Comparison of ENCODE assay signal across 9 cellular contexts in the genomic region with DNA sequence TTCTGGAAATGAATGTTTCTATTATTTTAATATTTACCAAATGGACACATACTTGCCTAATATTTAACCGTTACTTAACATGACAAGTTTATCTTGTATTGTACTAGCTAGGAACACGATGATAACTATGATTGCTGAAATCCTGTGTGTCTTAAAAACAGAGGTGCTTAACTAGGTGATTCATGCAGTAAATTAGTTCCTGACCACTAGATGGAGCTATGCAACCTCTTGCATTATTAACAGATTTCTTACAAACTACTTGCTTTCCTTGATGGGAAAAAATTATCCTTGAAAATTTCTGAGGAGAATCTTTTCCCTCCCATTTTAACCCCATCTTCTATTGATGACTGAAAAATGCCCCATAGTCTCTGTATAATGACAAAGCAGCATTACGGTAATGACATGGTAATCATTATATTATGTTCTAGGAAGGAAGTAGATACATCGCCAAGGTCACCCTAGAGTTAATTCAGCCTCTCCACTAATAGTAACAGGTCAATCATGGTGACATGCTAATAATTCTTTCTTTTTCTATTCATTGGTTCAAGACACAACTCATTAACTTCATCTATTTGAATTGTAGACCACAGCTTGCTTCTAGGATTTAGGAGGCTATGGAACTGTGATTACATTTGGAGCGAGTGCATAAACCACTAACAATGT.
DNase-seq lines count a peak whose midpoint lies in the region; ATAC-seq and TF ChIP-seq lines count a peak whose summit lies in the region.
"Had no signal": no experiment of that assay in that cellular context is flagged by ENCODE, and none has a peak within 500 bp of the region (broad histone marks: within the 10 kb centered on the region; RNA-seq: fewer than 3 reads in every experiment).

No MANE protein-coding gene starts in this region.

- H3K36me3 Mint-ChIP-seq in progenitor cell of endocrine pancreas (ENCODE audit: insufficient read depth): no peaks in the 10 kb centered on the region
- H3K36me3 Mint-ChIP-seq in CD8-positive, alpha-beta memory T cell: no peaks in the 10 kb centered on the region

- H3K9me3 Mint-ChIP-seq in progenitor cell of endocrine pancreas (ENCODE audit: low read depth): no peaks in the 10 kb centered on the region
- peaks cover 0 to 10% (median 0%) of the 10 kb centered on the region in 5 donors for H3K9me3 Mint-ChIP-seq in CD8-positive, alpha-beta memory T cell

- BruUV-seq in PC-3 (replicated peaks; lab: Mats Ljungman, UMichigan): no TSS peak

- H3K79me2 ChIP-seq in PC-3 (ENCODE audit: low read length): no peaks in the 10 kb centered on the region

- H3K4me1 ChIP-seq in PC-3 (ENCODE audit: insufficient read depth, low read length): no peaks in the 10 kb centered on the region
- H3K4me1 ChIP-seq in CD8-positive, alpha-beta memory T cell (ENCODE audit: insufficient read depth, low read length): no peaks in the 10 kb centered on the region
- H3K4me1 ChIP-seq: HAP-1 had no signal

- H3K9ac ChIP-seq in PC-3 (ENCODE audit: low read length): no peak overlapping the region

- H3K27me3 Mint-ChIP-seq in progenitor cell of endocrine pancreas: no peaks in the 10 kb centered on the region
- H3K27me3 Mint-ChIP-seq in CD8-positive, alpha-beta memory T cell: no peaks in the 10 kb centered on the region

- no peaks in the 10 kb centered on the region for H3F3A ChIP-seq in PC-3 (ENCODE audit: low read length, unreplicated experiment)

- no peaks in the 10 kb centered on the region for H3K27me3 ChIP-seq in PC-3 (ENCODE audit: low read length)
- no peaks in the 10 kb centered on the region for H3K27me3 ChIP-seq in CD8-positive, alpha-beta memory T cell (ENCODE audit: insufficient read depth, low read length, poor library complexity, severe bottlenecking)

- peak overlapping the region; percentile 73 for H3K27ac Mint-ChIP-seq in progenitor cell of endocrine pancreas
- no peak overlapping the region for H3K27ac Mint-ChIP-seq in CD8-positive, alpha-beta memory T cell

- H3K9me3 ChIP-seq in PC-3 (ENCODE audit: low read length): no peaks in the 10 kb centered on the region
- H3K9me3 ChIP-seq in CD8-positive, alpha-beta memory T cell (ENCODE audit: low read length): no peaks in the 10 kb centered on the region
- H3K9me3 ChIP-seq: HAP-1 had no signal

- no peak overlapping the region for H2AFZ ChIP-seq in PC-3 (ENCODE audit: low read length)

- H4K20me1 ChIP-seq in PC-3 (ENCODE audit: low read length): no peaks in the 10 kb centered on the region

- H3K27ac ChIP-seq in PC-3 (ENCODE audit: low read length): no peak overlapping the region
- H3K27ac ChIP-seq in CD8-positive, alpha-beta memory T cell (ENCODE audit: low read depth, low read length): no peak overlapping the region

- DNase-seq in AG09319 (ENCODE audit: extremely low read depth, low read depth): no peak
- DNase-seq in HS-27A (ENCODE audit: low read depth): peak; percentile 22
- peak; percentile 72 for DNase-seq in PC-3
- no peak for DNase-seq in progenitor cell of endocrine pancreas (ENCODE audit: low spot score, unreplicated experiment)
- DNase-seq in CD8-positive, alpha-beta memory T cell: no peak

- intact Hi-C loops in PC-3 (cut with micrococcal nuclease): loop anchor here (5.0 to 10.0 kb wide), 2 partner anchors 228 to 460 kb away; no protein-coding TSS in a partner anchor

- no peaks in the 10 kb centered on the region for H3K36me3 ChIP-seq in PC-3 (ENCODE audit: low read depth, low read length)
- H3K36me3 ChIP-seq in CD8-positive, alpha-beta memory T cell (ENCODE audit: insufficient read depth, low read length): no peaks in the 10 kb centered on the region
- H3K36me3 ChIP-seq: HAP-1 had no signal

- POLR2A ChIA-PET in PC-3 (lab: Charles Lee; ENCODE audit: unreplicated experiment): no interaction called here
- POLR2A ChIA-PET in CD8-positive, alpha-beta memory T cell (lab: Charles Lee): no interaction called here

- CTCF ChIA-PET in PC-3 (lab: Charles Lee): interaction anchor here (0.6 kb wide), 1 partner anchor 571 kb away, joined by 4 read pairs; no protein-coding TSS in a partner anchor
- CTCF ChIA-PET in CD8-positive, alpha-beta memory T cell (lab: Charles Lee): no interaction called here

- ATAC-seq in GM18858 (IDR thresholded peaks at IDR 0.05; ENCODE audit: unreplicated experiment) (peak; percentile 63), PC-3 (peak; percentile 49; the same call in 1 of the 2 replicates), esophagus mucosa (peak; percentile 35), HG03108 (IDR thresholded peaks at IDR 0.05; ENCODE audit: unreplicated experiment) (no peak)

- no peaks in the 10 kb centered on the region for H3K9me2 ChIP-seq in PC-3 (replicated peaks; ENCODE audit: low read length)

- peaks cover 14% of the 10 kb centered on the region for H3K4me1 Mint-ChIP-seq in progenitor cell of endocrine pancreas (ENCODE audit: low read depth)
- H3K4me1 Mint-ChIP-seq in CD8-positive, alpha-beta memory T cell: no peaks in the 10 kb centered on the region

- TF ChIP-seq CTCF in AG09319 (IDR thresholded peaks at IDR 0.05; ENCODE audit: low read depth, low read length): peak; percentile 55
- peak; percentile 72 for TF ChIP-seq CTCF in PC-3 (conservative IDR thresholded peaks at IDR 0.05; ENCODE audit: low read depth, low read length)
- TF ChIP-seq CTCF in progenitor cell of endocrine pancreas (IDR thresholded peaks at IDR 0.05; ENCODE audit: unreplicated experiment): peak; percentile 88

- H3K4me3 Mint-ChIP-seq in progenitor cell of endocrine pancreas (ENCODE audit: low read depth): no peak overlapping the region
- H3K4me3 Mint-ChIP-seq in CD8-positive, alpha-beta memory T cell: no peak overlapping the region

- no peak overlapping the region for H3K4me3 ChIP-seq in PC-3 (ENCODE audit: low read length)
- no peak overlapping the region for H3K4me3 ChIP-seq in CD8-positive, alpha-beta memory T cell (ENCODE audit: low read length)
- H3K4me3 ChIP-seq: HAP-1 had no signal

- H3K4me2 ChIP-seq in PC-3 (ENCODE audit: low read length): no peak overlapping the region

Comparison
In these comparisons a context has a peak if more than half of its experiments do, and no peak if none do; other contexts are left out.
1. DNase-seq: peak in HS-27A (single experiment) and PC-3 (single experiment); none in AG09319 (single experiment), progenitor cell of endocrine pancreas (single experiment) and CD8-positive, alpha-beta memory T cell (0 of 5).
2. Peak in every context shown above with its lines, with median percentiles within 50 percentile points of each other: CTCF ChIP-seq.